ENCODE assay signal across 11 cellular contexts in genomic region chr5:157323107-157323706, GRCh38. TPM values are rescaled to one million over a fixed set of nuclear protein-coding genes. Genes with fewer than 3 reads are reported as not detected.
A peak's percentile ranks its signal among the peaks of the same experiment; 100 is the strongest.
DNase-seq lines count a peak whose midpoint lies in the region; ATAC-seq and TF ChIP-seq lines count a peak whose summit lies in the region.
"Had no signal": no experiment of that assay in that cellular context is flagged by ENCODE, and none has a peak within 500 bp of the region (broad histone marks: within the 10 kb centered on the region; RNA-seq: fewer than 3 reads in every experiment).

No MANE protein-coding gene starts in this region.

- CTCF ChIA-PET in Panc1 (lab: Charles Lee), result interaction anchor here (0.6 kb wide), 1 partner anchor 20 kb away, joined by 4 read pairs; no protein-coding TSS in a partner anchor

- POLR2A ChIA-PET in Panc1 (lab: Charles Lee), result interaction anchor here (0.7 kb wide), 1 partner anchor 175 kb away, joined by 4 read pairs; no protein-coding TSS in a partner anchor

- H4K20me1 ChIP-seq in DOHH2 (ENCODE audit: control insufficient read depth, insufficient read depth, low read depth, low read length) (no peaks in the 10 kb centered on the region), hepatocyte (ENCODE audit: insufficient read depth, poor library complexity, severe bottlenecking) (no peaks in the 10 kb centered on the region)

- H3K36me3 ChIP-seq in DOHH2 (ENCODE audit: control insufficient read depth, low read length) (peaks cover 94% of the 10 kb centered on the region), Panc1 (ENCODE audit: control insufficient read depth, insufficient read depth, low read length) (no peaks in the 10 kb centered on the region), hepatocyte (replicated peaks; ENCODE audit: insufficient read depth, low read depth) (no peaks in the 10 kb centered on the region)

- no peaks in the 10 kb centered on the region for H3K79me2 ChIP-seq in DOHH2 (ENCODE audit: control insufficient read depth, low read length)
- H3K79me2 ChIP-seq in hepatocyte, result no peaks in the 10 kb centered on the region

- H3F3A ChIP-seq in DOHH2 (ENCODE audit: control insufficient read depth, insufficient read depth), result peaks cover 5% of the 10 kb centered on the region; the same call in 1 of the 2 replicates

- H3K27ac Mint-ChIP-seq in T-helper 2 cell treated with Interferon-gamma antibody and Interleukin-4, amounts not matched to agents 5 μg/mL and 100 μg/mL, for 36 hours, result no peak overlapping the region
- H3K27ac Mint-ChIP-seq: activated CD4-positive, alpha-beta memory T cell treated with anti-CD3 and anti-CD28 coated beads for 36 hours had no signal

- H3K4me1 ChIP-seq in DOHH2 (ENCODE audit: control insufficient read depth, low read length), result peaks cover 2% of the 10 kb centered on the region; the same call in 1 of the 2 replicates
- H3K4me1 ChIP-seq in Panc1 (ENCODE audit: control insufficient read depth, insufficient read depth, low read length), result peaks cover 4% of the 10 kb centered on the region; the same call in 1 of the 2 replicates
- peaks cover 5% of the 10 kb centered on the region for H3K4me1 ChIP-seq in hepatocyte (ENCODE audit: insufficient read depth)

- intact Hi-C loops in Panc1 (cut with micrococcal nuclease; ENCODE audit: unreplicated experiment), result no loop called here

- peak; percentile 19 for TF ChIP-seq CTCF in AG09309 (IDR thresholded peaks at IDR 0.05; ENCODE audit: control insufficient read depth, insufficient read depth, low read depth, low read length, missing control alignments)
- peak; percentile 70 for TF ChIP-seq CTCF in DOHH2 (IDR thresholded peaks at IDR 0.05; ENCODE audit: low read depth, low read length, poor library complexity, severe bottlenecking)
- peak; percentile 27; the same call in 1 of the 2 replicates for TF ChIP-seq CTCF in Panc1 (IDR thresholded peaks at IDR 0.05)
- TF ChIP-seq CTCF in hepatocyte (IDR thresholded peaks at IDR 0.05; ENCODE audit: poor library complexity), result peak; percentile 5

- H3K27ac ChIP-seq in DOHH2 (ENCODE audit: low read depth, low read length), result no peak overlapping the region
- no peak overlapping the region for H3K27ac ChIP-seq in Panc1 (ENCODE audit: low read length)
- H3K27ac ChIP-seq in hepatocyte, result no peak overlapping the region

- in situ Hi-C loops in Panc1 (cut with HindIII; ENCODE audit: low pct_unique_long_range_greater_than_20kb, low sequenced_read_pairs), result no loop called here

- no TSS peak for BruUV-seq in Panc1 (replicated peaks; lab: Mats Ljungman, UMichigan)

- no peaks in the 10 kb centered on the region for H3K27me3 ChIP-seq in DOHH2 (ENCODE audit: control insufficient read depth, low read length)
- H3K27me3 ChIP-seq in Panc1 (ENCODE audit: control insufficient read depth, insufficient read depth, low read length), result 0 out of 2 replicates have a peak, but pooled peaks cover 2% of the 10 kb centered on the region
- H3K27me3 ChIP-seq in hepatocyte, result no peaks in the 10 kb centered on the region

- no peak overlapping the region for H3K4me2 ChIP-seq in DOHH2 (ENCODE audit: low read length)
- H3K4me2 ChIP-seq in hepatocyte, result no peak overlapping the region

- 83% methylated on average over 10 of the region's 10 CpGs for WGBS in hepatocyte (ENCODE audit: low lambda C conversion rate, missing lambda C conversion rate)

- peaks cover 77% of the 10 kb centered on the region for H3K36me3 Mint-ChIP-seq in T-helper 2 cell treated with Interferon-gamma antibody and Interleukin-4, amounts not matched to agents 5 μg/mL and 100 μg/mL, for 36 hours (ENCODE audit: low read depth)

- H3K4me3 ChIP-seq in AG09309 (ENCODE audit: control insufficient read depth, low read depth, low read length) (no peak overlapping the region), DOHH2 (ENCODE audit: low read length) (no peak overlapping the region), Panc1 (ENCODE audit: low read depth in 2 of 2, low read length in 2 of 2) (no peak overlapping the region), hepatocyte (no peak overlapping the region)

- no peaks in the 10 kb centered on the region for H3K27me3 Mint-ChIP-seq in T-helper 2 cell treated with Interferon-gamma antibody and Interleukin-4, amounts not matched to agents 5 μg/mL and 100 μg/mL, for 36 hours (ENCODE audit: low read depth)
- H3K27me3 Mint-ChIP-seq: activated CD4-positive, alpha-beta memory T cell treated with anti-CD3 and anti-CD28 coated beads for 36 hours had no signal

- no peaks in the 10 kb centered on the region for H3K9me3 Mint-ChIP-seq in T-helper 2 cell treated with Interferon-gamma antibody and Interleukin-4, amounts not matched to agents 5 μg/mL and 100 μg/mL, for 36 hours
- H3K9me3 Mint-ChIP-seq: activated CD4-positive, alpha-beta memory T cell treated with anti-CD3 and anti-CD28 coated beads for 36 hours; nephron had no signal

- no peak overlapping the region for H2AFZ ChIP-seq in hepatocyte

- H3K9me2 ChIP-seq in DOHH2 (replicated peaks; ENCODE audit: control insufficient read depth, low read length), result no peaks in the 10 kb centered on the region
- no peaks in the 10 kb centered on the region for H3K9me2 ChIP-seq in hepatocyte (replicated peaks; ENCODE audit: insufficient read depth)

- no peak for DNase-seq in AG09309 (ENCODE audit: low read depth)
- DNase-seq in Panc1 (ENCODE audit: low read depth, low spot score), result no peak
- no peak for DNase-seq in hepatocyte (ENCODE audit: low spot score)
- DNase-seq in RKO (ENCODE audit: low spot score), result no peak
- DNase-seq in NCI-H510A treated with DMSO at 0.1 percent for 48 hours (lab: John Stamatoyannopoulos, UW), result no peak
- DNase-seq in T-helper 2 cell treated with Interferon-gamma antibody and Interleukin-4, amounts not matched to agents 5 μg/mL and 100 μg/mL, for 36 hours (ENCODE audit: low spot score), result no peak
- DNase-seq: activated CD4-positive, alpha-beta memory T cell treated with anti-CD3 and anti-CD28 coated beads for 36 hours; DMS 273 treated with DMSO at 0.1 percent for 48 hours had no signal

- H3K4me1 Mint-ChIP-seq in T-helper 2 cell treated with Interferon-gamma antibody and Interleukin-4, amounts not matched to agents 5 μg/mL and 100 μg/mL, for 36 hours (ENCODE audit: low read depth), result peaks cover 7% of the 10 kb centered on the region
- H3K4me1 Mint-ChIP-seq: nephron had no signal

- H3K4me3 Mint-ChIP-seq in T-helper 2 cell treated with Interferon-gamma antibody and Interleukin-4, amounts not matched to agents 5 μg/mL and 100 μg/mL, for 36 hours, result no peak overlapping the region
- H3K4me3 Mint-ChIP-seq: activated CD4-positive, alpha-beta memory T cell treated with anti-CD3 and anti-CD28 coated beads for 36 hours; nephron had no signal

- H3K9me3 ChIP-seq in DOHH2 (ENCODE audit: control insufficient read depth, insufficient read depth, low read length), result no peaks in the 10 kb centered on the region
- no peaks in the 10 kb centered on the region for H3K9me3 ChIP-seq in Panc1 (ENCODE audit: control insufficient read depth, insufficient read depth, low read depth, low read length)
- H3K9me3 ChIP-seq in hepatocyte (ENCODE audit: low read depth), result no peaks in the 10 kb centered on the region

- ATAC-seq in Panc1 (no peak), HG02763 (IDR thresholded peaks at IDR 0.05; ENCODE audit: unreplicated experiment) (no peak)

RNA-seq across cellular contexts. Expression of gene CYFIP2, which starts 57.3 kb away (rescaled TPM):
- 0.80 TPM for total RNA-seq in Panc1 (2021; ENCODE audit: unreplicated experiment)
- 0.65 TPM for polyA plus RNA-seq in Panc1 (2012; ENCODE audit: insufficient read length)
- total RNA-seq in hepatocyte, result 24.8 and 44.9 TPM in 2 replicates
- polyA plus RNA-seq in hepatocyte, result 24.2 and 30.2 TPM in 2 replicates

Comparison
In these comparisons a context has a peak if more than half of its experiments do, and no peak if none do; other contexts are left out.
1. CTCF ChIP-seq: peak in every context shown above with its lines; median percentile 70 in DOHH2; 27 in Panc1; 19 in AG09309; 5 in hepatocyte.
2. RNA of gene CYFIP2, which starts 57.3 kb away (total RNA-seq): 24.8 to 44.9 TPM in hepatocyte; 0.80 TPM in Panc1 (single experiment); every median in the first group is over 10 times any median in the second.